Comparison of ENCODE assay signal across 8 cellular contexts in genomic region chr6:29553268-29554057, GRCh38. TPM values are rescaled to one million over a fixed set of nuclear protein-coding genes. Genes with fewer than 3 reads are reported as not detected.
DNase-seq lines count a peak whose midpoint lies in the region; ATAC-seq, FAIRE-seq and TF ChIP-seq lines count a peak whose summit lies in the region.

No MANE protein-coding gene starts in this region.

- no peak for TF ChIP-seq POLR2A in A549 (IDR thresholded peaks at IDR 0.05; ENCODE audit: low read length)

- intact Hi-C loops in activated T-helper 1 cell treated with anti-CD3 and anti-CD28 coated beads, Interleukin-12 subunit alpha, Interleukin-12 subunit beta, Interleukin-2, Interleukin-4 antibody, amounts not matched to agents 30 ng/mL and 10 ng/mL and 1 ng/mL, durations not matched to agents 14 hours and 24 hours and 36 hours (cut with micrococcal nuclease): no loop called here

- H3K9ac ChIP-seq in parathyroid adenoma: no peak overlapping the region

- no peaks in the 10 kb centered on the region for H3K9me3 ChIP-seq in A549
- no peaks in the 10 kb centered on the region for H3K9me3 ChIP-seq in parathyroid adenoma (ENCODE audit: control insufficient read depth, low read length)

- H3K4me3 Mint-ChIP-seq in activated T-helper 1 cell treated with anti-CD3 and anti-CD28 coated beads, Interleukin-12 subunit alpha, Interleukin-12 subunit beta, Interleukin-2, Interleukin-4 antibody, amounts not matched to agents 30 ng/mL and 10 ng/mL and 1 ng/mL, durations not matched to agents 14 hours and 24 hours and 36 hours: peak overlapping the region; percentile 61
- H3K4me3 Mint-ChIP-seq in glutamatergic neuron (ENCODE audit: unreplicated experiment): peak overlapping the region; percentile 86

- H3K4me3 ChIP-seq in A549: no peak overlapping the region
- peak overlapping the region; percentile 20 for H3K4me3 ChIP-seq in parathyroid adenoma (ENCODE audit: low read depth, low read length)

- H3K27me3 Mint-ChIP-seq in activated T-helper 1 cell treated with anti-CD3 and anti-CD28 coated beads, Interleukin-12 subunit alpha, Interleukin-12 subunit beta, Interleukin-2, Interleukin-4 antibody, amounts not matched to agents 30 ng/mL and 10 ng/mL and 1 ng/mL, durations not matched to agents 14 hours and 24 hours and 36 hours (ENCODE audit: insufficient read depth): peaks cover 63% of the 10 kb centered on the region
- H3K27me3 Mint-ChIP-seq in glutamatergic neuron (ENCODE audit: unreplicated experiment): peaks cover 19% of the 10 kb centered on the region

- H3K4me1 ChIP-seq in A549 (no peaks in the 10 kb centered on the region), parathyroid adenoma (peaks cover 8% of the 10 kb centered on the region)

- FAIRE-seq in A549 (lab: Jason Lieb, UNC): no peak

- H3K4me2 ChIP-seq in A549 (no peak overlapping the region), parathyroid adenoma (ENCODE audit: low read length) (peak overlapping the region; percentile 75)

- 70% methylated on average over 12 of the region's 83 CpGs for WGBS in A549 (ENCODE audit: missing lambda C conversion rate)

- POLR2A ChIA-PET in A549 (lab: Yijun Ruan, JAX): no interaction called here

- CTCF ChIA-PET in A549 (lab: Yijun Ruan, JAX): no interaction called here

- no peak for TF ChIP-seq EP300 in A549 (IDR thresholded peaks at IDR 0.05)

- TF ChIP-seq RAD21 in A549 (conservative IDR thresholded peaks at IDR 0.05 in 1 of 2, IDR thresholded peaks at IDR 0.05 in 1 of 2): no peak

- no peaks in the 10 kb centered on the region for H3K36me3 ChIP-seq in parathyroid adenoma (ENCODE audit: control insufficient read depth, insufficient read depth, low read length)

- H3K27ac ChIP-seq in A549: no peak overlapping the region
- H3K27ac ChIP-seq in parathyroid adenoma: no peak overlapping the region

- ATAC-seq in A549 (peak; percentile 30 to 56; a peak in 5 of 6 replicates), HG02678 (IDR thresholded peaks at IDR 0.05; ENCODE audit: unreplicated experiment) (peak; percentile 33), GM18867 (IDR thresholded peaks at IDR 0.05; ENCODE audit: unreplicated experiment) (no peak), GM21737 (IDR thresholded peaks at IDR 0.05; ENCODE audit: unreplicated experiment) (no peak)

- H3K79me2 ChIP-seq in parathyroid adenoma: no peaks in the 10 kb centered on the region

- peak overlapping the region; percentile 76 for H2AFZ ChIP-seq in parathyroid adenoma

- TF ChIP-seq CTCF in A549 (IDR thresholded peaks at IDR 0.05) (no peak), glutamatergic neuron (IDR thresholded peaks at IDR 0.05; ENCODE audit: partially characterized antibody, unreplicated experiment) (no peak), parathyroid adenoma (IDR thresholded peaks at IDR 0.05) (no peak)

- H3K27me3 ChIP-seq in parathyroid adenoma (ENCODE audit: control insufficient read depth, insufficient read depth, low read length): no peaks in the 10 kb centered on the region

- H3K36me3 Mint-ChIP-seq in activated T-helper 1 cell treated with anti-CD3 and anti-CD28 coated beads, Interleukin-12 subunit alpha, Interleukin-12 subunit beta, Interleukin-2, Interleukin-4 antibody, amounts not matched to agents 30 ng/mL and 10 ng/mL and 1 ng/mL, durations not matched to agents 14 hours and 24 hours and 36 hours (ENCODE audit: low read depth): no peaks in the 10 kb centered on the region
- peaks cover 4% of the 10 kb centered on the region for H3K36me3 Mint-ChIP-seq in glutamatergic neuron (ENCODE audit: unreplicated experiment)

- H3K4me1 Mint-ChIP-seq in activated T-helper 1 cell treated with anti-CD3 and anti-CD28 coated beads, Interleukin-12 subunit alpha, Interleukin-12 subunit beta, Interleukin-2, Interleukin-4 antibody, amounts not matched to agents 30 ng/mL and 10 ng/mL and 1 ng/mL, durations not matched to agents 14 hours and 24 hours and 36 hours (ENCODE audit: low read depth): no peaks in the 10 kb centered on the region
- no peaks in the 10 kb centered on the region for H3K4me1 Mint-ChIP-seq in glutamatergic neuron (ENCODE audit: low read depth, unreplicated experiment)

- H3K9me3 Mint-ChIP-seq in activated T-helper 1 cell treated with anti-CD3 and anti-CD28 coated beads, Interleukin-12 subunit alpha, Interleukin-12 subunit beta, Interleukin-2, Interleukin-4 antibody, amounts not matched to agents 30 ng/mL and 10 ng/mL and 1 ng/mL, durations not matched to agents 14 hours and 24 hours and 36 hours: no peaks in the 10 kb centered on the region
- H3K9me3 Mint-ChIP-seq in glutamatergic neuron (ENCODE audit: unreplicated experiment): peaks cover 5% of the 10 kb centered on the region

- H3K27ac Mint-ChIP-seq in activated T-helper 1 cell treated with anti-CD3 and anti-CD28 coated beads, Interleukin-12 subunit alpha, Interleukin-12 subunit beta, Interleukin-2, Interleukin-4 antibody, amounts not matched to agents 30 ng/mL and 10 ng/mL and 1 ng/mL, durations not matched to agents 14 hours and 24 hours and 36 hours: no peak overlapping the region
- H3K27ac Mint-ChIP-seq in glutamatergic neuron (ENCODE audit: unreplicated experiment): no peak overlapping the region

- DNase-seq in A549 (ENCODE audit: low read depth in 1 of 2, low spot score in 1 of 2): peak in 1 of 2 experiments; percentile 7
- no peak for DNase-seq in activated T-helper 1 cell treated with anti-CD3 and anti-CD28 coated beads, Interleukin-12 subunit alpha, Interleukin-12 subunit beta, Interleukin-2, Interleukin-4 antibody, amounts not matched to agents 30 ng/mL and 10 ng/mL and 1 ng/mL, durations not matched to agents 14 hours and 24 hours and 36 hours (ENCODE audit: low spot score)
- DNase-seq in glutamatergic neuron: peak; percentile 84
- no peak for DNase-seq in NCI-H2196 treated with DMSO at 0.1 percent for 48 hours (lab: John Stamatoyannopoulos, UW; ENCODE audit: unreplicated experiment)

TF ChIP-seq in A549, 52 proteins besides CTCF, POLR2A, EP300 and RAD21:
- TF ChIP-seq CHD4 (IDR thresholded peaks at IDR 0.05; ENCODE audit: borderline replicate concordance): no peak
- no peak for TF ChIP-seq HEYL (CRISPR knock-in tag; IDR thresholded peaks at IDR 0.05)
- peak in 1 of 2 experiments; percentile 30; a peak in 1 of 4 replicates for TF ChIP-seq CEBPB (IDR thresholded peaks at IDR 0.05)

RNA-seq across cellular contexts. Expression of gene UBD, which starts 6.1 kb away (rescaled TPM):
- polyA plus RNA-seq in A549 (2011; rRNA removed) (0.19 and 0.30 TPM in 2 replicates), A549 (2017; fragmentation: RNase III; extraction: RNeasy Plus Mini Kit Qiagen cat#74134 plus additional on column Dnase treatment) (0.41 to 1.2 TPM (median 0.69 TPM) in 3 replicates)
- 0.19 TPM in 2 replicates for polyA plus RNA-seq in A549 (2012; cell fraction: cytosol; rRNA removed)
- not detected in 2 replicates for polyA plus RNA-seq in A549 (2012; cell fraction: nucleus; rRNA removed)
- polyA minus RNA-seq in A549 (2011; rRNA and poly(A)+ RNA removed): not detected in 2 replicates
- 0.59 and 0.93 TPM in 2 replicates for total RNA-seq in activated T-helper 1 cell treated with anti-CD3 and anti-CD28 coated beads, Interleukin-12 subunit alpha, Interleukin-12 subunit beta, Interleukin-2, Interleukin-4 antibody, amounts not matched to agents 30 ng/mL and 10 ng/mL and 1 ng/mL, durations not matched to agents 14 hours and 24 hours and 36 hours
- total RNA-seq in glutamatergic neuron (ENCODE audit: unreplicated experiment): not detected

RNA-seq across cellular contexts. Expression of gene OR2H2, which starts 31.5 kb away (rescaled TPM):
- not detected in 2 replicates for polyA plus RNA-seq in A549 (2011; rRNA removed)
- polyA plus RNA-seq in A549 (2012; cell fraction: cytosol; rRNA removed): not detected in 2 replicates
- polyA plus RNA-seq in A549 (2012; cell fraction: nucleus; rRNA removed): not detected in 2 replicates
- not detected in 3 replicates for polyA plus RNA-seq in A549 (2017; fragmentation: RNase III; extraction: RNeasy Plus Mini Kit Qiagen cat#74134 plus additional on column Dnase treatment)
- polyA minus RNA-seq in A549 (2011; rRNA and poly(A)+ RNA removed): not detected in 2 replicates
- not detected in 2 replicates for total RNA-seq in activated T-helper 1 cell treated with anti-CD3 and anti-CD28 coated beads, Interleukin-12 subunit alpha, Interleukin-12 subunit beta, Interleukin-2, Interleukin-4 antibody, amounts not matched to agents 30 ng/mL and 10 ng/mL and 1 ng/mL, durations not matched to agents 14 hours and 24 hours and 36 hours
- total RNA-seq in glutamatergic neuron (ENCODE audit: unreplicated experiment): not detected

Comparison
In these comparisons a context has a peak if more than half of its experiments do, and no peak if none do; other contexts are left out.
1. ATAC-seq: peak in A549 (2 of 2) and HG02678 (single experiment); none in GM18867 (single experiment) and GM21737 (single experiment).